In the genomic region with DNA sequence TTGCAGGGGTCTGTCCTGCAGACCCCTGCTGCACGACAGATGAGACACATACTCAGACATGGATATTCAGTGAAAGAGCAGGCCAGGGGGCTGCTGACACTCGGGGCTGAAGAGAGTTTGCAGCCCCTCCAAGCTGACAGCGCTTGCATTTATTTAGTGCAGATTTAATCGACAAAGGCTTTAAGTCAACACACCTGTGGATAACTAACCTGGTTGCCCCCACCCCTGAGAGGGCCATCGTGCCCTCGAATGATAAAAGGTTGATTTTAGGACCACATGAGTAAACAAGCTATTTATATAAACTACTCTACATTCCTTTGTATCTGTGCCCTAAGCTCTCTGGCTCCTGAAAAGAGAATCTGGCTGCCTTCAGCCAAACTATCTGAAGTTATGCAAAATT, we compare ENCODE assay signal across 1 cellular context.
TF ChIP-seq lines count a peak whose summit lies in the region.

No MANE protein-coding gene starts in this region.

TF ChIP-seq in H1, 55 proteins besides CTCF, POLR2A, EP300 and RAD21 (continued from another document):
- TF ChIP-seq GABPA (IDR thresholded peaks at IDR 0.05; ENCODE audit: borderline replicate concordance, insufficient read depth, low read length) (no peak), NANOG (IDR thresholded peaks at IDR 0.05; ENCODE audit: insufficient read depth, low read depth, low read length, poor library complexity, severe bottlenecking) (peak; percentile 8), SP1 (IDR thresholded peaks at IDR 0.05; ENCODE audit: low read depth, low read length) (0 out of 2 replicates have a peak, but pooled peaks have one; percentile 23)
TF ChIP-seq in H1: peak in this region for 4.
